Comparison of ENCODE assay signal across 19 cellular contexts in genomic region chr20:51784299-51784698, GRCh38. TPM values are rescaled to one million over a fixed set of nuclear protein-coding genes. Genes with fewer than 3 reads are reported as not detected.
DNase-seq lines count a peak whose midpoint lies in the region; ATAC-seq and TF ChIP-seq lines count a peak whose summit lies in the region.
"Had no signal": no experiment of that assay in that cellular context is flagged by ENCODE, and none has a peak within 500 bp of the region (broad histone marks: within the 10 kb centered on the region; RNA-seq: fewer than 3 reads in every experiment).

No MANE protein-coding gene starts in this region.

- H3K9me3 Mint-ChIP-seq in WTC11 (peaks cover 11% of the 10 kb centered on the region), endothelial cell (ENCODE audit: unreplicated experiment) (no peaks in the 10 kb centered on the region)
- H3K9me3 Mint-ChIP-seq: CD8-positive, alpha-beta memory T cell had no signal

- no peak overlapping the region for H3K4me3 Mint-ChIP-seq in WTC11
- peak overlapping the region; percentile 25 for H3K4me3 Mint-ChIP-seq in endothelial cell (ENCODE audit: unreplicated experiment)
- H3K4me3 Mint-ChIP-seq: CD4-positive, CD25-positive, alpha-beta regulatory T cell; CD8-positive, alpha-beta memory T cell; HFFc6 had no signal

- H3K4me3 ChIP-seq in HUES48 (ENCODE audit: low read depth, low read length) = no peak overlapping the region
- no peak overlapping the region for H3K4me3 ChIP-seq in SK-N-SH (ENCODE audit: low read depth in 2 of 2, low read length in 1 of 2)
- H3K4me3 ChIP-seq: BLaER1, GM12878, GM23248, HAP-1 had no signal

- no peaks in the 10 kb centered on the region for H4K20me1 ChIP-seq in SK-N-SH (ENCODE audit: insufficient read depth)
- H4K20me1 ChIP-seq: BLaER1 had no signal

- no peak for TF ChIP-seq RAD21 in SK-N-SH (IDR thresholded peaks at IDR 0.05; ENCODE audit: low read length)

- H2AFZ ChIP-seq in SK-N-SH (ENCODE audit: low read depth) = no peak overlapping the region
- H2AFZ ChIP-seq: GM23248 had no signal

- ATAC-seq in WTC11 (no peak), Right ventricle myocardium inferior (no peak)
- ATAC-seq: GM12878 had no signal

- TF ChIP-seq CTCF in WTC11 (IDR thresholded peaks at IDR 0.05) (no peak), endothelial cell (IDR thresholded peaks at IDR 0.05; ENCODE audit: unreplicated experiment) (no peak), SK-N-SH (IDR thresholded peaks at IDR 0.05) (no peak)

- POLR2A ChIA-PET in WTC11 (lab: Charles Lee) = interaction anchor here (1.4 kb wide), 1 partner anchor 13 kb away, joined by 3 read pairs; no protein-coding TSS in a partner anchor
- POLR2A ChIA-PET in SK-N-SH (lab: Yijun Ruan, JAX) = no interaction called here

- H3K27me3 ChIP-seq in HUES48 (ENCODE audit: control insufficient read depth, insufficient read depth, low read length) (no peaks in the 10 kb centered on the region), SK-N-SH (ENCODE audit: insufficient read depth) (no peaks in the 10 kb centered on the region)
- H3K27me3 ChIP-seq: BLaER1 had no signal

- H3K79me2 ChIP-seq in SK-N-SH (ENCODE audit: insufficient read depth) = no peaks in the 10 kb centered on the region

- WGBS in SK-N-SH (ENCODE audit: low lambda C conversion rate) = 92% methylated on average over 11 of the region's 15 CpGs

- peaks cover 95% of the 10 kb centered on the region for H3K36me3 ChIP-seq in HUES48 (ENCODE audit: control insufficient read depth, insufficient read depth, low read length)
- H3K36me3 ChIP-seq in SK-N-SH (replicated peaks in 1 of 2; ENCODE audit: control insufficient read depth in 1 of 2, insufficient read depth in 2 of 2, low read length in 1 of 2) = no peaks in the 10 kb centered on the region
- H3K36me3 ChIP-seq: HAP-1 had no signal

- no peak overlapping the region for H3K9ac ChIP-seq in HUES48 (ENCODE audit: low read depth, low read length)
- no peak overlapping the region for H3K9ac ChIP-seq in SK-N-SH
- H3K9ac ChIP-seq: BLaER1, GM23248 had no signal

- H3K4me1 Mint-ChIP-seq in WTC11 (0 out of 2 replicates have a peak, but pooled peaks cover 3% of the 10 kb centered on the region), endothelial cell (ENCODE audit: unreplicated experiment) (no peaks in the 10 kb centered on the region)
- H3K4me1 Mint-ChIP-seq: CD4-positive, CD25-positive, alpha-beta regulatory T cell; CD8-positive, alpha-beta memory T cell had no signal

- no peak for DNase-seq in WTC11 (ENCODE audit: low spot score)
- no peak for DNase-seq in endothelial cell (ENCODE audit: low spot score)
- no peak for DNase-seq in Right ventricle myocardium inferior (ENCODE audit: missing footprints)
- no peak for DNase-seq in Kasumi-1 (lab: John Stamatoyannopoulos, UW)
- no peak for DNase-seq in SK-N-SH
- DNase-seq: CD4-positive, CD25-positive, alpha-beta regulatory T cell; CD8-positive, alpha-beta memory T cell; DMS 273 treated with DMSO at 0.1 percent for 48 hours; DMS79; EL; GDM1; GM23248; HFFc6 had no signal

- CTCF ChIA-PET in WTC11 (lab: Charles Lee) (interaction anchor here (1.0 to 1.1 kb wide), 2 partner anchors 16 to 298 kb away, joined by 3 to 5 read pairs; no protein-coding TSS in a partner anchor), SK-N-SH (lab: Yijun Ruan, JAX) (interaction anchor here (0.6 to 3.3 kb wide), 2 partner anchors 15 to 215 kb away, joined by 3 to 17 read pairs; no protein-coding TSS in a partner anchor)

- H3K9me3 ChIP-seq in HUES48 (ENCODE audit: control insufficient read depth, insufficient read depth, low read length) (no peaks in the 10 kb centered on the region), SK-N-SH (no peaks in the 10 kb centered on the region)
- H3K9me3 ChIP-seq: HAP-1 had no signal

- no peak for TF ChIP-seq EP300 in SK-N-SH (IDR thresholded peaks at IDR 0.05; ENCODE audit: borderline replicate concordance in 1 of 2, low read depth in 1 of 2, low read length in 1 of 2)

- H3K4me1 ChIP-seq in HUES48 (ENCODE audit: control insufficient read depth, insufficient read depth, low read length) (no peaks in the 10 kb centered on the region), SK-N-SH (ENCODE audit: control insufficient read depth in 1 of 2, insufficient read depth in 2 of 2, low read depth in 1 of 2, low read length in 1 of 2) (no peaks in the 10 kb centered on the region)
- H3K4me1 ChIP-seq: BLaER1 had no signal

- no peak overlapping the region for H3K4me2 ChIP-seq in SK-N-SH
- H3K4me2 ChIP-seq: BLaER1 had no signal

- no peaks in the 10 kb centered on the region for H3K9me2 ChIP-seq in SK-N-SH

- no peaks in the 10 kb centered on the region for H3F3A ChIP-seq in SK-N-SH (replicated peaks; ENCODE audit: insufficient read depth)

- H3K27ac Mint-ChIP-seq in WTC11 (peak overlapping the region; percentile 86; the same call in 1 of the 2 replicates), endothelial cell (ENCODE audit: unreplicated experiment) (no peak overlapping the region)
- H3K27ac Mint-ChIP-seq: CD4-positive, CD25-positive, alpha-beta regulatory T cell; CD8-positive, alpha-beta memory T cell; HFFc6 had no signal

- H3K27ac ChIP-seq in HUES48 (ENCODE audit: low read depth, low read length) (peak overlapping the region; percentile 6), SK-N-SH (ENCODE audit: low read depth in 2 of 2, low read length in 1 of 2) (no peak overlapping the region)
- H3K27ac ChIP-seq: BLaER1, C4-2B, GM23248 had no signal

- H3K36me3 Mint-ChIP-seq in WTC11 (peaks cover 89% of the 10 kb centered on the region), endothelial cell (ENCODE audit: low read depth, unreplicated experiment) (peaks cover 51% of the 10 kb centered on the region)
- H3K36me3 Mint-ChIP-seq: CD4-positive, CD25-positive, alpha-beta regulatory T cell; CD8-positive, alpha-beta memory T cell had no signal

- intact Hi-C loops in Right ventricle myocardium inferior (cut with DNase I) = no loop called here

- H3K27me3 Mint-ChIP-seq in WTC11 (ENCODE audit: low read depth) (no peaks in the 10 kb centered on the region), endothelial cell (ENCODE audit: unreplicated experiment) (no peaks in the 10 kb centered on the region)

TF ChIP-seq in WTC11, 78 proteins besides CTCF, POLR2A, EP300 and RAD21 (continues in another document):
- TF ChIP-seq ZNF671 (CRISPR knock-in tag; IDR thresholded peaks at IDR 0.05) (no peak), E2F4 (CRISPR knock-in tag; IDR thresholded peaks at IDR 0.05; ENCODE audit: borderline replicate concordance, low read depth) (no peak), ESRRA (CRISPR knock-in tag; IDR thresholded peaks at IDR 0.05; ENCODE audit: borderline replicate concordance) (no peak), NFYB (CRISPR knock-in tag; conservative IDR thresholded peaks at IDR 0.05; ENCODE audit: low read depth) (no peak)

TF ChIP-seq in SK-N-SH, 30 proteins besides CTCF, POLR2A, EP300 and RAD21 (continues in another document):
- TF ChIP-seq JUND (IDR thresholded peaks at IDR 0.05) (no peak), FOSL2 (IDR thresholded peaks at IDR 0.05; ENCODE audit: borderline replicate concordance, low read depth) (no peak), TCF12 (IDR thresholded peaks at IDR 0.05) (no peak), RFX5 (IDR thresholded peaks at IDR 0.05; ENCODE audit: low read length) (no peak), GABPA (IDR thresholded peaks at IDR 0.05; ENCODE audit: low read depth) (no peak), RCOR1 (IDR thresholded peaks at IDR 0.05; ENCODE audit: low read length) (no peak), MAX (IDR thresholded peaks at IDR 0.05; ENCODE audit: low read depth) (no peak), FOXM1 (IDR thresholded peaks at IDR 0.05; ENCODE audit: low read depth) (no peak), TAF1 (IDR thresholded peaks at IDR 0.05; ENCODE audit: borderline replicate concordance, low read depth, low read length) (no peak), POLR2AphosphoS5 (IDR thresholded peaks at IDR 0.05; ENCODE audit: low read depth, low read length) (no peak), MEF2A (IDR thresholded peaks at IDR 0.05; ENCODE audit: borderline replicate concordance, low read depth) (no peak), USF1 (IDR thresholded peaks at IDR 0.05; ENCODE audit: borderline replicate concordance, low read depth) (no peak), USF2 (IDR thresholded peaks at IDR 0.05; ENCODE audit: borderline replicate concordance, low read depth, low read length) (no peak), SIN3A (IDR thresholded peaks at IDR 0.05; ENCODE audit: borderline replicate concordance, low read depth, low read length) (no peak), MXI1 (IDR thresholded peaks at IDR 0.05; ENCODE audit: low read depth, low read length) (no peak), CHD2 (IDR thresholded peaks at IDR 0.05; ENCODE audit: low read length, partially characterized antibody) (no peak), EZH2phosphoT487 (IDR thresholded peaks at IDR 0.05; ENCODE audit: borderline replicate concordance, low read depth) (no peak)

RNA-seq across cellular contexts. Expression of gene ATP9A, which starts 16.1 kb away (rescaled TPM):
- total RNA-seq in WTC11 (2021) = 5.0 to 5.4 TPM (median 5.0 TPM) in 3 replicates
- total RNA-seq in endothelial cell (ENCODE audit: unreplicated experiment) = 30.6 TPM
- total RNA-seq in Right ventricle myocardium inferior = 21.2 TPM
- 11.0 and 12.7 TPM in 2 replicates for polyA plus RNA-seq in SK-N-SH (2012; rRNA removed)
- polyA plus RNA-seq in SK-N-SH (2012; cell fraction: cytosol; rRNA removed) = 8.1 and 11.0 TPM in 2 replicates
- polyA plus RNA-seq in SK-N-SH (2012; cell fraction: nucleus; rRNA removed) = 8.0 and 10.3 TPM in 2 replicates

RNA-seq across cellular contexts. Expression of gene SALL4, which starts 18.0 kb away (rescaled TPM):
- total RNA-seq in WTC11 (2021) (156 to 204 TPM (median 203 TPM) in 3 replicates), endothelial cell (ENCODE audit: unreplicated experiment) (65.4 TPM), Right ventricle myocardium inferior (0.19 TPM)
- polyA plus RNA-seq in SK-N-SH (2012; rRNA removed) = 0.82 and 1.2 TPM in 2 replicates
- 0.39 and 0.72 TPM in 2 replicates for polyA plus RNA-seq in SK-N-SH (2012; cell fraction: cytosol; rRNA removed)
- polyA plus RNA-seq in SK-N-SH (2012; cell fraction: nucleus; rRNA removed) = 8.7 and 8.9 TPM in 2 replicates
- total RNA-seq: A172; CD4-positive, CD25-positive, alpha-beta regulatory T cell; GM23248 had no signal
- polyA plus RNA-seq: CD4-positive, CD25-positive, alpha-beta regulatory T cell; CD8-positive, alpha-beta memory T cell; GM23248 had no signal

Comparison
In these comparisons a context has a peak if more than half of its experiments do, and no peak if none do; other contexts are left out.
1. RNA of gene SALL4, which starts 18.0 kb away (total RNA-seq): 156 to 204 TPM in WTC11 and 65.4 TPM in endothelial cell (single experiment); 0.19 TPM in Right ventricle myocardium inferior (single experiment); every median in the first group is over 10 times any median in the second.